Comparison of ENCODE assay signal across 21 cellular contexts in genomic region chr1:230854423-230854822, GRCh38.
"Had no signal": no experiment of that assay in that cellular context is flagged by ENCODE, and none has a peak within 500 bp of the region (broad histone marks: within the 10 kb centered on the region; RNA-seq: fewer than 3 reads in every experiment).

No MANE protein-coding gene starts in this region.

- H3K27ac ChIP-seq: epithelial cell of prostate, lower lobe of right lung, neutrophil, pancreas, skin epidermis, testis had no signal

- H3K9me3 Mint-ChIP-seq: activated T-helper 17 cell treated with anti-CD3 and anti-CD28 coated beads, Interleukin-2, amount 50 U/mL, for 72 hours; central memory CD8-positive, alpha-beta T cell; natural killer cell treated with Interleukin-12 subunit alpha and Interleukin-12 subunit beta and Interleukin-15 and Interleukin-18, amount 100 ng/mL, for 72 hours; stimulated activated naive CD8-positive, alpha-beta T cell treated with anti-CD3 and anti-CD28 coated beads, Interleukin-15, amount 100 ng/mL, for 72 hours had no signal

- H3K36me3 Mint-ChIP-seq: natural killer cell treated with Interleukin-12 subunit alpha and Interleukin-12 subunit beta and Interleukin-15 and Interleukin-18, amount 100 ng/mL, for 72 hours had no signal

- ATAC-seq: activated naive CD4-positive, alpha-beta T cell treated with anti-CD3 and anti-CD28 coated beads, Interleukin-2, amount 50 U/mL, for 72 hours; activated T-helper 17 cell treated with anti-CD3 and anti-CD28 coated beads, Interleukin-2, amount 50 U/mL, for 72 hours; lower lobe of right lung; natural killer cell treated with Interleukin-12 subunit alpha and Interleukin-12 subunit beta and Interleukin-15 and Interleukin-18, amount 100 ng/mL, for 72 hours; pancreas; right cardiac atrium; stimulated activated naive CD8-positive, alpha-beta T cell treated with anti-CD3 and anti-CD28 coated beads, Interleukin-15, amount 100 ng/mL, for 72 hours had no signal

- H3K4me3 ChIP-seq: breast epithelium, lower lobe of right lung, pancreas, skin epidermis, testis had no signal

- H3K4me1 Mint-ChIP-seq: activated T-helper 17 cell treated with anti-CD3 and anti-CD28 coated beads, Interleukin-2, amount 50 U/mL, for 72 hours; central memory CD8-positive, alpha-beta T cell; stimulated activated naive CD8-positive, alpha-beta T cell treated with anti-CD3 and anti-CD28 coated beads, Interleukin-15, amount 100 ng/mL, for 72 hours had no signal

- H3K4me3 Mint-ChIP-seq: activated T-helper 17 cell treated with anti-CD3 and anti-CD28 coated beads, Interleukin-2, amount 50 U/mL, for 72 hours; central memory CD8-positive, alpha-beta T cell; natural killer cell treated with Interleukin-12 subunit alpha and Interleukin-12 subunit beta and Interleukin-15 and Interleukin-18, amount 100 ng/mL, for 72 hours; stimulated activated naive CD8-positive, alpha-beta T cell treated with anti-CD3 and anti-CD28 coated beads, Interleukin-15, amount 100 ng/mL, for 72 hours had no signal

- H3K27me3 ChIP-seq: breast epithelium, neutrophil, pancreas, testis had no signal

- H3K36me3 ChIP-seq: breast epithelium, neutrophil had no signal

- H3K9me3 ChIP-seq: breast epithelium, neutrophil, pancreas, testis had no signal

- H3K27me3 Mint-ChIP-seq: activated T-helper 17 cell treated with anti-CD3 and anti-CD28 coated beads, Interleukin-2, amount 50 U/mL, for 72 hours; central memory CD8-positive, alpha-beta T cell; natural killer cell treated with Interleukin-12 subunit alpha and Interleukin-12 subunit beta and Interleukin-15 and Interleukin-18, amount 100 ng/mL, for 72 hours; stimulated activated naive CD8-positive, alpha-beta T cell treated with anti-CD3 and anti-CD28 coated beads, Interleukin-15, amount 100 ng/mL, for 72 hours had no signal

- H3K27ac Mint-ChIP-seq: activated T-helper 17 cell treated with anti-CD3 and anti-CD28 coated beads, Interleukin-2, amount 50 U/mL, for 72 hours; natural killer cell treated with Interleukin-12 subunit alpha and Interleukin-12 subunit beta and Interleukin-15 and Interleukin-18, amount 100 ng/mL, for 72 hours; stimulated activated naive CD8-positive, alpha-beta T cell treated with anti-CD3 and anti-CD28 coated beads, Interleukin-15, amount 100 ng/mL, for 72 hours had no signal

- DNase-seq: activated CD4-positive, alpha-beta T cell treated with anti-CD3 and anti-CD28 coated beads for 1 hour; activated CD4-positive, alpha-beta T cell treated with anti-CD3 and anti-CD28 coated beads, Interleukin-2, amount 50 U/mL, for 1 hour; activated T-cell treated with anti-CD3 and anti-CD28 coated beads, Interleukin-2, amount 50 U/mL, for 1 hour; aorta; cortex of kidney; lower lobe of right lung; pancreas; right cardiac atrium; stimulated activated CD4-positive, alpha-beta T cell treated with anti-CD3 and anti-CD28 coated beads, Interleukin-1b, Interleukin-23, amount 100 ng/mL, for 48 hours; stimulated activated naive CD8-positive, alpha-beta T cell treated with anti-CD3 and anti-CD28 coated beads, Interleukin-15, amount 100 ng/mL, for 72 hours; T-helper 1 cell; T-helper 9 cell; testis had no signal
